ENCODE assay signal across 14 cellular contexts in genomic region chr17:8893621-8894020, GRCh38. TPM values are rescaled to one million over a fixed set of nuclear protein-coding genes. Genes with fewer than 3 reads are reported as not detected.
"Had no signal": no experiment of that assay in that cellular context is flagged by ENCODE, and none has a peak within 500 bp of the region (broad histone marks: within the 10 kb centered on the region; RNA-seq: fewer than 3 reads in every experiment).

No MANE protein-coding gene starts in this region.

- H3K4me1 ChIP-seq: gastrocnemius medialis had no signal

- H3K27ac ChIP-seq: gastrocnemius medialis, heart right ventricle had no signal

- H3K4me3 ChIP-seq: gastrocnemius medialis, heart right ventricle, lung had no signal

- H3K9me3 Mint-ChIP-seq: activated CD4-positive, alpha-beta memory T cell treated with anti-CD3 and anti-CD28 coated beads for 36 hours; activated naive CD8-positive, alpha-beta T cell treated with anti-CD3 and anti-CD28 coated beads, Interleukin-2, amount 10 ng/mL, durations not matched to agents 7 days and 5 days; activated T-cell treated with anti-CD3 and anti-CD28 coated beads, Interleukin-2, amount 50 U/mL, for 72 hours had no signal

- DNase-seq: activated CD4-positive, alpha-beta memory T cell treated with anti-CD3 and anti-CD28 coated beads for 36 hours; activated CD4-positive, alpha-beta T cell treated with anti-CD3 and anti-CD28 coated beads for 1 hour; activated T-cell treated with anti-CD3 and anti-CD28 coated beads, Interleukin-2, amount 50 U/mL, for 72 hours; cortex of kidney; gastrocnemius medialis; heart right ventricle; stimulated activated CD4-positive, alpha-beta T cell treated with anti-CD3 and anti-CD28 coated beads, Interleukin-4, amount 100 ng/mL, for 1 hour; stimulated activated naive CD4-positive, alpha-beta T cell treated with Interleukin-2 at 50 U/mL for 16 hours; T-helper 9 cell; trophoblast cell had no signal

- H3K9me3 ChIP-seq: gastrocnemius medialis, heart right ventricle had no signal

- H3K36me3 ChIP-seq: gastrocnemius medialis had no signal

- H3K36me3 Mint-ChIP-seq: brain had no signal

- ATAC-seq: activated T-cell treated with anti-CD3 and anti-CD28 coated beads, Interleukin-2, amount 50 U/mL, for 72 hours; gastrocnemius medialis; heart right ventricle had no signal

- H3K4me3 Mint-ChIP-seq: activated CD4-positive, alpha-beta memory T cell treated with anti-CD3 and anti-CD28 coated beads for 36 hours; activated naive CD8-positive, alpha-beta T cell treated with anti-CD3 and anti-CD28 coated beads, Interleukin-2, amount 10 ng/mL, durations not matched to agents 7 days and 5 days; activated T-cell treated with anti-CD3 and anti-CD28 coated beads, Interleukin-2, amount 50 U/mL, for 72 hours; brain had no signal

- H3K27me3 Mint-ChIP-seq: activated CD4-positive, alpha-beta memory T cell treated with anti-CD3 and anti-CD28 coated beads for 36 hours; activated naive CD8-positive, alpha-beta T cell treated with anti-CD3 and anti-CD28 coated beads, Interleukin-2, amount 10 ng/mL, durations not matched to agents 7 days and 5 days had no signal

- H3K27ac Mint-ChIP-seq: activated CD4-positive, alpha-beta memory T cell treated with anti-CD3 and anti-CD28 coated beads for 36 hours; activated naive CD8-positive, alpha-beta T cell treated with anti-CD3 and anti-CD28 coated beads, Interleukin-2, amount 10 ng/mL, durations not matched to agents 7 days and 5 days; activated T-cell treated with anti-CD3 and anti-CD28 coated beads, Interleukin-2, amount 50 U/mL, for 72 hours had no signal

- H3K27me3 ChIP-seq: gastrocnemius medialis had no signal

RNA-seq across cellular contexts. Expression of gene PIK3R6, which starts 26.1 kb away (rescaled TPM):
- total RNA-seq: epithelial cell of proximal tubule had no signal
